In genomic region chr1:16420719-16421118, GRCh38 we compare ENCODE assay signal across 9 cellular contexts. TPM values are rescaled to one million over a fixed set of nuclear protein-coding genes. Genes with fewer than 3 reads are reported as not detected.
DNase-seq lines count a peak whose midpoint lies in the region; ATAC-seq lines count a peak whose summit lies in the region.
"Had no signal": no experiment of that assay in that cellular context is flagged by ENCODE, and none has a peak within 500 bp of the region (broad histone marks: within the 10 kb centered on the region; RNA-seq: fewer than 3 reads in every experiment).

No MANE protein-coding gene starts in this region.

- H3K4me1 Mint-ChIP-seq in CD8-positive, alpha-beta memory T cell, result peaks cover 28 to 34% (median 28%) of the 10 kb centered on the region in 3 donors

- peak; percentile 70 for ATAC-seq in HG02759 (IDR thresholded peaks at IDR 0.05; ENCODE audit: unreplicated experiment)

- peak; percentile 24 to 69 (median 50) for DNase-seq in CD8-positive, alpha-beta memory T cell
- peak in 3 of 4 experiments; percentile 11 to 42 (median 23) for DNase-seq in activated CD4-positive, CD25-positive, alpha-beta regulatory T cell (lab: John Stamatoyannopoulos, UW)
- DNase-seq in KBM-7, result no peak
- DNase-seq in Karpas-422, result no peak
- no peak for DNase-seq in HuH-7 (ENCODE audit: low spot score)
- no peak for DNase-seq in GM23248

- peak overlapping the region; percentile 0 to 81 (median 73) for H3K4me3 Mint-ChIP-seq in CD8-positive, alpha-beta memory T cell

- 72 to 74% methylated on average over 4 of the region's 4 CpGs for WGBS in GM23248 (ENCODE audit: low coverage in 1 of 2, low lambda C conversion rate in 2 of 2, missing lambda C conversion rate in 2 of 2), 2 experiments

- no peaks in the 10 kb centered on the region for H3K9me3 ChIP-seq in CD8-positive, alpha-beta memory T cell (ENCODE audit: low read length)
- H3K9me3 ChIP-seq in iPS-20b (ENCODE audit: insufficient read depth, low read depth, low read length) (no peaks in the 10 kb centered on the region), Karpas-422 (ENCODE audit: low read length) (no peaks in the 10 kb centered on the region), GM23248 (ENCODE audit: low read depth) (no peaks in the 10 kb centered on the region)
- H3K9me3 ChIP-seq: neutrophil had no signal

- H3K27me3 ChIP-seq in CD8-positive, alpha-beta memory T cell (ENCODE audit: insufficient read depth, low read length, poor library complexity, severe bottlenecking), result no peaks in the 10 kb centered on the region
- H3K27me3 ChIP-seq in iPS-20b (ENCODE audit: insufficient read depth, low read length), result no peaks in the 10 kb centered on the region
- H3K27me3 ChIP-seq in Karpas-422 (ENCODE audit: low read length), result no peaks in the 10 kb centered on the region
- H3K27me3 ChIP-seq in GM23248 (replicated peaks; ENCODE audit: insufficient read depth), result no peaks in the 10 kb centered on the region
- H3K27me3 ChIP-seq: neutrophil had no signal

- H3K4me1 ChIP-seq in CD8-positive, alpha-beta memory T cell (ENCODE audit: insufficient read depth, low read length), result peaks cover 26% of the 10 kb centered on the region
- H3K4me1 ChIP-seq in iPS-20b (ENCODE audit: insufficient read depth, low read length) (no peaks in the 10 kb centered on the region), Karpas-422 (ENCODE audit: low read length) (peaks cover 4% of the 10 kb centered on the region), GM23248 (ENCODE audit: insufficient read depth) (no peaks in the 10 kb centered on the region)

- H3K36me3 Mint-ChIP-seq in CD8-positive, alpha-beta memory T cell, result no peaks in the 10 kb centered on the region

- H2AFZ ChIP-seq in Karpas-422 (ENCODE audit: low read length) (no peak overlapping the region), GM23248 (no peak overlapping the region)

- no peaks in the 10 kb centered on the region for H3K9me3 Mint-ChIP-seq in CD8-positive, alpha-beta memory T cell

- no peaks in the 10 kb centered on the region for H3F3A ChIP-seq in GM23248 (ENCODE audit: insufficient read depth)

- H3K9me2 ChIP-seq in Karpas-422 (replicated peaks; ENCODE audit: insufficient read depth, low read length), result no peaks in the 10 kb centered on the region
- H3K9me2 ChIP-seq in GM23248 (ENCODE audit: insufficient read depth), result no peaks in the 10 kb centered on the region

- POLR2A ChIA-PET in CD8-positive, alpha-beta memory T cell (lab: Charles Lee), result interaction anchor here (1.1 to 1.8 kb wide), 3 partner anchors 20 to 53 kb away, joined by 5 to 8 read pairs (median 5); partner anchors contain the start of gene NECAP2

- CTCF ChIA-PET in CD8-positive, alpha-beta memory T cell (lab: Charles Lee), result interaction anchor here (1.3 to 3.5 kb wide), 2 partner anchors 16 to 20 kb away, joined by 3 to 16 read pairs; partner anchors contain the start of genes NECAP2 and SPATA21

- H3K4me3 ChIP-seq in CD8-positive, alpha-beta memory T cell (ENCODE audit: low read length), result peak overlapping the region; percentile 13
- no peak overlapping the region for H3K4me3 ChIP-seq in iPS-20b (ENCODE audit: low read length)
- H3K4me3 ChIP-seq in Karpas-422 (ENCODE audit: low read length), result no peak overlapping the region
- H3K4me3 ChIP-seq in GM23248, result no peak overlapping the region

- H3K36me3 ChIP-seq in CD8-positive, alpha-beta memory T cell (ENCODE audit: insufficient read depth, low read length), result no peaks in the 10 kb centered on the region
- H3K36me3 ChIP-seq in iPS-20b (ENCODE audit: insufficient read depth, low read depth, low read length) (no peaks in the 10 kb centered on the region), Karpas-422 (ENCODE audit: insufficient read depth, low read length) (no peaks in the 10 kb centered on the region), GM23248 (ENCODE audit: low read depth) (no peaks in the 10 kb centered on the region)
- H3K36me3 ChIP-seq: neutrophil had no signal

- no peaks in the 10 kb centered on the region for H3K27me3 Mint-ChIP-seq in CD8-positive, alpha-beta memory T cell

- no peaks in the 10 kb centered on the region for H4K20me1 ChIP-seq in Karpas-422 (ENCODE audit: insufficient read depth, low read depth, low read length)
- no peaks in the 10 kb centered on the region for H4K20me1 ChIP-seq in GM23248 (ENCODE audit: insufficient read depth)

- in situ Hi-C loops in KBM-7 (cut with MboI; ENCODE audit: low pct_unique_long_range_greater_than_20kb, low sequenced_read_pairs) (no loop called here), GM23248 (cut with MboI) (no loop called here)

- peak overlapping the region; percentile 40 to 96 (median 92) for H3K27ac Mint-ChIP-seq in CD8-positive, alpha-beta memory T cell

- H3K4me2 ChIP-seq in Karpas-422 (ENCODE audit: low read depth, low read length, poor library complexity, severe bottlenecking) (no peak overlapping the region), GM23248 (ENCODE audit: unreplicated experiment) (no peak overlapping the region)

- peak overlapping the region; percentile 32 for H3K27ac ChIP-seq in CD8-positive, alpha-beta memory T cell (ENCODE audit: low read depth, low read length)
- H3K27ac ChIP-seq in iPS-20b (ENCODE audit: low read length) (no peak overlapping the region), Karpas-422 (ENCODE audit: low read length) (no peak overlapping the region), GM23248 (no peak overlapping the region)
- H3K27ac ChIP-seq: neutrophil had no signal

- H3K9ac ChIP-seq in iPS-20b (ENCODE audit: low read depth, low read length) (0 out of 2 replicates have a peak overlapping the region, but pooled peaks have one; percentile 11), Karpas-422 (ENCODE audit: low read length) (no peak overlapping the region), GM23248 (no peak overlapping the region)

- H3K79me2 ChIP-seq in Karpas-422 (ENCODE audit: low read length) (no peaks in the 10 kb centered on the region), GM23248 (ENCODE audit: insufficient read depth) (no peaks in the 10 kb centered on the region)

RNA-seq across cellular contexts. Expression of gene SPATA21, which starts 16.5 kb away (rescaled TPM):
- total RNA-seq in CD8-positive, alpha-beta memory T cell, result not detected
- polyA plus RNA-seq in CD8-positive, alpha-beta memory T cell, result not detected
- total RNA-seq in Karpas-422 (2014; rRNA removed; shearing (Covaris generic); ENCODE audit: low replicate concordance), result 1.2 and 1.4 TPM in 2 replicates
- not detected in 2 replicates for total RNA-seq in GM23248 (2014; rRNA removed; shearing (Covaris generic))
- not detected in 2 replicates for polyA plus RNA-seq in GM23248 (2016; fragmentation: Nextera tagmentation; extraction: Ambion mirVana)

RNA-seq across cellular contexts. Expression of gene NECAP2, which starts 19.8 kb away (rescaled TPM):
- 10 to 100 TPM; 79.4 to 80.5 TPM for total RNA-seq in CD8-positive, alpha-beta memory T cell
- 170 TPM for polyA plus RNA-seq in CD8-positive, alpha-beta memory T cell
- 50.4 and 54.9 TPM in 2 replicates for total RNA-seq in Karpas-422 (2014; rRNA removed; shearing (Covaris generic); ENCODE audit: low replicate concordance)
- 112 and 117 TPM in 2 replicates for total RNA-seq in GM23248 (2014; rRNA removed; shearing (Covaris generic))
- 102 and 106 TPM in 2 replicates for polyA plus RNA-seq in GM23248 (2016; fragmentation: Nextera tagmentation; extraction: Ambion mirVana)

RNA-seq across cellular contexts. Expression of gene SZRD1, which starts 53.7 kb away (rescaled TPM):
- total RNA-seq in CD8-positive, alpha-beta memory T cell, result 100 to 1,000 TPM; 208 to 216 TPM
- polyA plus RNA-seq in CD8-positive, alpha-beta memory T cell, result 49.2 TPM
- 34.5 and 52.2 TPM in 2 replicates for total RNA-seq in Karpas-422 (2014; rRNA removed; shearing (Covaris generic); ENCODE audit: low replicate concordance)
- total RNA-seq in GM23248 (2014; rRNA removed; shearing (Covaris generic)), result 78.8 and 92.6 TPM in 2 replicates
- polyA plus RNA-seq in GM23248 (2016; fragmentation: Nextera tagmentation; extraction: Ambion mirVana), result 61.1 and 63.8 TPM in 2 replicates

Comparison
In these comparisons a context has a peak if more than half of its experiments do, and no peak if none do; other contexts are left out.
1. DNase-seq: peak in CD8-positive, alpha-beta memory T cell (5 of 5) and activated CD4-positive, CD25-positive, alpha-beta regulatory T cell (3 of 4); none in KBM-7 (single experiment), Karpas-422 (single experiment), HuH-7 (single experiment) and GM23248 (single experiment).